Comparison of ENCODE assay signal across 10 cellular contexts in genomic region chr5:130541617-130542221, GRCh38.
DNase-seq lines count a peak whose midpoint lies in the region; ATAC-seq and TF ChIP-seq lines count a peak whose summit lies in the region.
"Had no signal": no experiment of that assay in that cellular context is flagged by ENCODE, and none has a peak within 500 bp of the region (broad histone marks: within the 10 kb centered on the region; RNA-seq: fewer than 3 reads in every experiment).

No MANE protein-coding gene starts in this region.

- no peak overlapping the region for H2AFZ ChIP-seq in PC-9

- H3K27ac ChIP-seq in PC-9 (peak overlapping the region; percentile 23; the same call in 1 of the 2 replicates), foreskin keratinocyte (peak overlapping the region; percentile 78), lower lobe of right lung (no peak overlapping the region)
- H3K27ac ChIP-seq: SK-N-MC, thyroid gland had no signal

- H3F3A ChIP-seq in PC-9 (ENCODE audit: insufficient read depth, low read depth): peaks cover 6% of the 10 kb centered on the region; the same call in 1 of the 2 replicates

- peak overlapping the region; percentile 39 for H3K4me2 ChIP-seq in PC-9

- H3K4me1 ChIP-seq in PC-9 (replicated peaks; ENCODE audit: insufficient read depth): peaks cover 44% of the 10 kb centered on the region
- peaks cover 16% of the 10 kb centered on the region for H3K4me1 ChIP-seq in foreskin keratinocyte
- H3K4me1 ChIP-seq in lower lobe of right lung: no peaks in the 10 kb centered on the region
- H3K4me1 ChIP-seq: thyroid gland had no signal

- H4K20me1 ChIP-seq in PC-9 (ENCODE audit: insufficient read depth): no peaks in the 10 kb centered on the region

- H3K9me3 ChIP-seq in PC-9 (ENCODE audit: insufficient read depth, low read depth) (peaks cover 9% of the 10 kb centered on the region; the same call in 1 of the 2 replicates), lower lobe of right lung (no peaks in the 10 kb centered on the region)
- H3K9me3 ChIP-seq: thyroid gland had no signal

- TF ChIP-seq CTCF in PC-9 (conservative IDR thresholded peaks at IDR 0.05): no peak
- no peak for TF ChIP-seq CTCF in foreskin keratinocyte (conservative IDR thresholded peaks at IDR 0.05)
- TF ChIP-seq CTCF in lower lobe of right lung (IDR thresholded peaks at IDR 0.05): no peak

- no peaks in the 10 kb centered on the region for H3K79me2 ChIP-seq in PC-9 (ENCODE audit: low read depth)

- BruUV-seq in PC-9 (replicated peaks; lab: Mats Ljungman, UMichigan): no TSS peak

- ATAC-seq in GM18508 (IDR thresholded peaks at IDR 0.05; ENCODE audit: insufficient read depth, unreplicated experiment) (peak; percentile 75), HG02938 (IDR thresholded peaks at IDR 0.05; ENCODE audit: unreplicated experiment) (peak; percentile 68), foreskin keratinocyte (peak; percentile 76), GM18520 (IDR thresholded peaks at IDR 0.05; ENCODE audit: unreplicated experiment) (no peak), lower lobe of right lung (no peak)

- H3K4me3 ChIP-seq in PC-9 (no peak overlapping the region), lower lobe of right lung (no peak overlapping the region)
- H3K4me3 ChIP-seq: SK-N-MC, thyroid gland had no signal

- CTCF ChIA-PET in PC-9 (lab: Charles Lee): no interaction called here

- intact Hi-C loops in PC-9 (cut with micrococcal nuclease; ENCODE audit: unreplicated experiment): loop anchor here (5.0 to 10.0 kb wide), 2 partner anchors 257 to 434 kb away; no protein-coding TSS in a partner anchor
- intact Hi-C loops in lower lobe of right lung (cut with DNase I): no loop called here

- H3K27me3 ChIP-seq in PC-9 (ENCODE audit: insufficient read depth, low read depth) (no peaks in the 10 kb centered on the region), foreskin keratinocyte (no peaks in the 10 kb centered on the region), lower lobe of right lung (ENCODE audit: low read depth) (no peaks in the 10 kb centered on the region)
- H3K27me3 ChIP-seq: thyroid gland had no signal

- POLR2A ChIA-PET in PC-9 (lab: Charles Lee; ENCODE audit: unreplicated experiment): no interaction called here

- DNase-seq in PC-9: peak in 1 of 2 experiments; percentile 58
- peak in 1 of 2 donors; percentile 79 for DNase-seq in foreskin keratinocyte
- DNase-seq in lower lobe of right lung: no peak
- no peak for DNase-seq in NCI-H1930 (lab: John Stamatoyannopoulos, UW)
- DNase-seq in NCI-H2196 (lab: John Stamatoyannopoulos, UW; ENCODE audit: unreplicated experiment): no peak
- DNase-seq: thyroid gland had no signal

- no peaks in the 10 kb centered on the region for H3K36me3 ChIP-seq in PC-9 (ENCODE audit: low read depth)
- no peaks in the 10 kb centered on the region for H3K36me3 ChIP-seq in lower lobe of right lung
- H3K36me3 ChIP-seq: thyroid gland had no signal

- H3K9me2 ChIP-seq in PC-9 (ENCODE audit: insufficient read depth): no peaks in the 10 kb centered on the region

Comparison
In these comparisons a context has a peak if more than half of its experiments do, and no peak if none do; other contexts are left out.
1. ATAC-seq: peak in GM18508 (single experiment), HG02938 (single experiment) and foreskin keratinocyte (single experiment); none in GM18520 (single experiment) and lower lobe of right lung (0 of 2).